Comparison of ENCODE assay signal across 8 cellular contexts in genomic region chr17:27332485-27333409, GRCh38. TPM values are rescaled to one million over a fixed set of nuclear protein-coding genes. Genes with fewer than 3 reads are reported as not detected.
DNase-seq lines count a peak whose midpoint lies in the region; ATAC-seq lines count a peak whose summit lies in the region.

No MANE protein-coding gene starts in this region.

- POLR2A ChIA-PET in activated CD4-positive, alpha-beta T cell treated with anti-CD3 and anti-CD28 coated beads for 36 hours (lab: Charles Lee): interaction anchor here (0.6 to 1.8 kb wide), 8 partner anchors 8 to 212 kb away, joined by 3 to 18 read pairs (median 4); no protein-coding TSS in a partner anchor

- ATAC-seq in GM19025 (IDR thresholded peaks at IDR 0.05; ENCODE audit: low read depth, unreplicated experiment) (peak; percentile 88), HG03342 (IDR thresholded peaks at IDR 0.05; ENCODE audit: unreplicated experiment) (peak; percentile 88), left colon (peak; percentile 95)
- ATAC-seq in activated CD4-positive, alpha-beta T cell treated with anti-CD3 and anti-CD28 coated beads for 36 hours: peak; percentile 90

- H3K27ac Mint-ChIP-seq in activated CD4-positive, alpha-beta T cell treated with anti-CD3 and anti-CD28 coated beads for 36 hours: peak overlapping the region; percentile 93

- peak overlapping the region; percentile 79 for H3K4me3 Mint-ChIP-seq in activated CD4-positive, alpha-beta T cell treated with anti-CD3 and anti-CD28 coated beads for 36 hours

- peak overlapping the region; percentile 97 for H3K27ac ChIP-seq in cingulate gyrus (ENCODE audit: low read depth, low read length)

- CTCF ChIA-PET in activated CD4-positive, alpha-beta T cell treated with anti-CD3 and anti-CD28 coated beads for 36 hours (lab: Charles Lee): interaction anchor here (0.6 to 5.5 kb wide), 36 partner anchors 10 to 322 kb away, joined by 3 to 120 read pairs (median 4); partner anchors contain the start of gene WSB1

- no peaks in the 10 kb centered on the region for H3K36me3 Mint-ChIP-seq in activated CD4-positive, alpha-beta T cell treated with anti-CD3 and anti-CD28 coated beads for 36 hours (ENCODE audit: low read depth)

- peak; percentile 99 to 100 for DNase-seq in AML-193 (lab: John Stamatoyannopoulos, UW)
- peak; percentile 98 for DNase-seq in NCI-H460 (ENCODE audit: extremely low read depth, low read depth)
- peak; percentile 96 for DNase-seq in activated CD4-positive, alpha-beta T cell treated with anti-CD3 and anti-CD28 coated beads for 36 hours
- peak; percentile 97 to 99 for DNase-seq in left colon
- DNase-seq in stimulated activated CD4-positive, alpha-beta T cell treated with anti-CD3 and anti-CD28 coated beads, Interleukin-1b, Interleukin-23, amount 100 ng/mL, for 4 hours (ENCODE audit: low read depth in 2 of 2): peak; percentile 71 to 74

- intact Hi-C loops in activated CD4-positive, alpha-beta T cell treated with anti-CD3 and anti-CD28 coated beads for 36 hours (cut with DNase I, micrococcal nuclease): loop anchor here (1.0 to 2.0 kb wide), 11 partner anchors 17 to 212 kb away; partner anchors contain the start of genes KSR1 (in 1 of the 2) and WSB1 (in 1 of the 2)
- intact Hi-C loops in left colon (cut with DNase I, micrococcal nuclease): loop anchor here (2.0 to 10.0 kb wide), 2 partner anchors 86 to 88 kb away; no protein-coding TSS in a partner anchor

- H3K4me1 Mint-ChIP-seq in activated CD4-positive, alpha-beta T cell treated with anti-CD3 and anti-CD28 coated beads for 36 hours: peaks cover 18% of the 10 kb centered on the region

- no peaks in the 10 kb centered on the region for H3K9me3 Mint-ChIP-seq in activated CD4-positive, alpha-beta T cell treated with anti-CD3 and anti-CD28 coated beads for 36 hours (ENCODE audit: low read depth)

- no peaks in the 10 kb centered on the region for H3K27me3 Mint-ChIP-seq in activated CD4-positive, alpha-beta T cell treated with anti-CD3 and anti-CD28 coated beads for 36 hours

RNA-seq across cellular contexts. Expression of gene WSB1, which starts 38.8 kb away (rescaled TPM):
- 143 and 153 TPM in 2 replicates for total RNA-seq in NCI-H460 (2014; rRNA removed; shearing (Covaris generic))
- 164 and 339 TPM in 2 replicates for polyA plus RNA-seq in NCI-H460 (2014; cell fraction: nucleus; rRNA removed)
- 100 to 1,000 TPM; 145 to 190 TPM for total RNA-seq in activated CD4-positive, alpha-beta T cell treated with anti-CD3 and anti-CD28 coated beads for 36 hours
- total RNA-seq in left colon: 100 to 1,000 TPM in 1 of 2 donors, 10 to 100 TPM in 1; 91.9 to 121 TPM

Comparison
In these comparisons a context has a peak if more than half of its experiments do, and no peak if none do; other contexts are left out.
1. Peak in every context shown above with its lines: DNase-seq, ATAC-seq and H3K27ac ChIP-seq.